10 cellular contexts compared by ENCODE assay signal in genomic region chr3:106255870-106256248, GRCh38.
DNase-seq lines count a peak whose midpoint lies in the region; ATAC-seq and TF ChIP-seq lines count a peak whose summit lies in the region.
"Had no signal": no experiment of that assay in that cellular context is flagged by ENCODE, and none has a peak within 500 bp of the region (broad histone marks: within the 10 kb centered on the region; RNA-seq: fewer than 3 reads in every experiment).

No MANE protein-coding gene starts in this region.

- peak; percentile 6 for TF ChIP-seq CTCF in GM12873 (IDR thresholded peaks at IDR 0.05; ENCODE audit: insufficient read depth, low read depth, low read length, missing control alignments)

- DNase-seq in RPMI8226 = peak; percentile 11
- DNase-seq in NCI-H446 (lab: John Stamatoyannopoulos, UW) = no peak
- no peak for DNase-seq in NCI-H1694 treated with DMSO at 0.1 percent for 48 hours (lab: John Stamatoyannopoulos, UW)
- no peak for DNase-seq in T-helper 2 cell
- no peak for DNase-seq in activated naive CD8-positive, alpha-beta T cell treated with anti-CD3 and anti-CD28 coated beads, Interleukin-2, amount 50 U/mL, for 24 hours
- DNase-seq: adrenal gland, NCI-H510A had no signal

- peak; percentile 97 for ATAC-seq in GM19395 (IDR thresholded peaks at IDR 0.05; ENCODE audit: unreplicated experiment)
- ATAC-seq in HG02943 (IDR thresholded peaks at IDR 0.05; ENCODE audit: low read depth, unreplicated experiment) = peak; percentile 94
- no peak for ATAC-seq in activated naive CD8-positive, alpha-beta T cell treated with anti-CD3 and anti-CD28 coated beads, Interleukin-2, amount 50 U/mL, for 24 hours

- peaks cover 6% of the 10 kb centered on the region for H3K36me3 Mint-ChIP-seq in activated naive CD8-positive, alpha-beta T cell treated with anti-CD3 and anti-CD28 coated beads, Interleukin-2, amount 50 U/mL, for 24 hours (ENCODE audit: low read depth)

- no peak overlapping the region for H3K4me3 Mint-ChIP-seq in activated naive CD8-positive, alpha-beta T cell treated with anti-CD3 and anti-CD28 coated beads, Interleukin-2, amount 50 U/mL, for 24 hours

- H3K9me3 Mint-ChIP-seq in activated naive CD8-positive, alpha-beta T cell treated with anti-CD3 and anti-CD28 coated beads, Interleukin-2, amount 50 U/mL, for 24 hours = peaks cover 12% of the 10 kb centered on the region

- no peaks in the 10 kb centered on the region for H3K27me3 Mint-ChIP-seq in activated naive CD8-positive, alpha-beta T cell treated with anti-CD3 and anti-CD28 coated beads, Interleukin-2, amount 50 U/mL, for 24 hours

- no peak overlapping the region for H3K27ac Mint-ChIP-seq in activated naive CD8-positive, alpha-beta T cell treated with anti-CD3 and anti-CD28 coated beads, Interleukin-2, amount 50 U/mL, for 24 hours

- peaks cover 8% of the 10 kb centered on the region for H3K4me1 Mint-ChIP-seq in activated naive CD8-positive, alpha-beta T cell treated with anti-CD3 and anti-CD28 coated beads, Interleukin-2, amount 50 U/mL, for 24 hours
